In genomic region chr15:92226020-92226612, GRCh38 we compare ENCODE assay signal across 8 cellular contexts.
A peak's percentile ranks its signal among the peaks of the same experiment; 100 is the strongest.
DNase-seq lines count a peak whose midpoint lies in the region; ATAC-seq and TF ChIP-seq lines count a peak whose summit lies in the region.

No MANE protein-coding gene starts in this region.

- H3K27me3 ChIP-seq in H7 (ENCODE audit: control insufficient read depth, insufficient read depth, low read length), result no peaks in the 10 kb centered on the region

- no peak overlapping the region for H3K27ac Mint-ChIP-seq in activated T-cell treated with anti-CD3 and anti-CD28 coated beads, Interleukin-2, amount 50 U/mL, for 24 hours

- no peaks in the 10 kb centered on the region for H3K4me1 Mint-ChIP-seq in activated T-cell treated with anti-CD3 and anti-CD28 coated beads, Interleukin-2, amount 50 U/mL, for 24 hours (ENCODE audit: low read depth)

- H3K9me3 Mint-ChIP-seq in activated T-cell treated with anti-CD3 and anti-CD28 coated beads, Interleukin-2, amount 50 U/mL, for 24 hours, result no peaks in the 10 kb centered on the region

- DNase-seq in C1 segment of cervical spinal cord (lab: John Stamatoyannopoulos, UW) (peak in 8 of 14 donors; percentile 1 to 27 (median 7)), H7 (peak; percentile 44), iPS-NIHi11 (ENCODE audit: low spot score) (peak; percentile 42), T-helper 9 cell (no peak), omental fat pad (ENCODE audit: low spot score) (no peak)
- DNase-seq in activated T-cell treated with anti-CD3 and anti-CD28 coated beads, Interleukin-2, amount 50 U/mL, for 24 hours, result no peak

- no peak overlapping the region for H3K4me3 Mint-ChIP-seq in activated T-cell treated with anti-CD3 and anti-CD28 coated beads, Interleukin-2, amount 50 U/mL, for 24 hours

- ATAC-seq in omental fat pad (ENCODE audit: low FRiP score), result no peak
- no peak for ATAC-seq in HG02623 (IDR thresholded peaks at IDR 0.05; ENCODE audit: unreplicated experiment)

- H3K27ac ChIP-seq in VCaP, result no peak overlapping the region

- TF ChIP-seq CTCF in VCaP (conservative IDR thresholded peaks at IDR 0.05), result peak; percentile 88
- TF ChIP-seq CTCF in omental fat pad (IDR thresholded peaks at IDR 0.05), result no peak

- peaks cover 38% of the 10 kb centered on the region for H3K27me3 Mint-ChIP-seq in activated T-cell treated with anti-CD3 and anti-CD28 coated beads, Interleukin-2, amount 50 U/mL, for 24 hours

- H3K4me3 ChIP-seq in H7 (ENCODE audit: insufficient read depth, low read depth, low read length), result no peak overlapping the region

- no peaks in the 10 kb centered on the region for H3K36me3 Mint-ChIP-seq in activated T-cell treated with anti-CD3 and anti-CD28 coated beads, Interleukin-2, amount 50 U/mL, for 24 hours (ENCODE audit: low read depth)

- H3K36me3 ChIP-seq in H7 (replicated peaks; ENCODE audit: control insufficient read depth, insufficient read depth, low read length), result no peaks in the 10 kb centered on the region

Comparison
In these comparisons a context has a peak if more than half of its experiments do, and no peak if none do; other contexts are left out.
1. DNase-seq: peak in C1 segment of cervical spinal cord (8 of 14), H7 (single experiment) and iPS-NIHi11 (single experiment); none in T-helper 9 cell (single experiment), activated T-cell treated with anti-CD3 and anti-CD28 coated beads, Interleukin-2, amount 50 U/mL, for 24 hours (single experiment) and omental fat pad (single experiment).